ENCODE assay signal across 1 cellular context in the genomic region with DNA sequence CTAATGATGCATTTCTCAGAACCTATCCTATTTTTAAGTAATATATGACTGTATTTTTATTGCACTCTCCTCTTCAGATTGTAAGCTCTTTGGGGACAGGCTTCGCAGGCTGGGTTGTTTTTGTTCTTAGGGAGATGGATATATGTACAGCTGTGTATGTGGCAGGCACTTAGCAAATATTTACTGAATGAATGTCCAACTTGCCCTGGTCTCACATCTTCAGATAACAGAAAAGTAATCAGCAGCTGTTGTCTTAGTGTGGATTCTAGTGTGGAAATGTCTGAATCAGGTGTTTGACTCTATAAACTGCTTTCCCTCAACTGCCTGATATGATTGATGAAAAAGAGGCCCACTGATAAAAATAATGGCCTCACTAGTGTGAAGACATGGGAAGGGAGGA.
TF ChIP-seq lines count a peak whose summit lies in the region.

No MANE protein-coding gene starts in this region.

TF ChIP-seq in HepG2, 621 proteins besides CTCF, POLR2A, EP300 and RAD21 (continued from another document and continues in another):
- TF ChIP-seq, protein P1, sequence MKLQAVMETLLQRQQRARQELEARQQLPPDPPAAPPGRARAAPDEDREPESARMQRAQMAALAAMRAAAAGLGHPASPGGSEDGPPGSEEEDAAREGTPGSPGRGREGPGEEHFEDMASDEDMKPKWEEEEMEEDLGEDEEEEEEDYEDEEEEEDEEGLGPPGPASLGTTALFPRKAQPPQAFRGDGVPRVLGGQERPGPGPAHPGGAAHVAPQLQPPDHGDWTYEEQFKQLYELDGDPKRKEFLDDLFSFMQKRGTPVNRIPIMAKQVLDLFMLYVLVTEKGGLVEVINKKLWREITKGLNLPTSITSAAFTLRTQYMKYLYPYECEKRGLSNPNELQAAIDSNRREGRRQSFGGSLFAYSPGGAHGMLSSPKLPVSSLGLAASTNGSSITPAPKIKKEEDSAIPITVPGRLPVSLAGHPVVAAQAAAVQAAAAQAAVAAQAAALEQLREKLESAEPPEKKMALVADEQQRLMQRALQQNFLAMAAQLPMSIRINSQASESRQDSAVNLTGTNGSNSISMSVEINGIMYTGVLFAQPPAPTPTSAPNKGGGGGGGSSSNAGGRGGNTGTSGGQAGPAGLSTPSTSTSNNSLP (IDR thresholded peaks at IDR 0.05; ENCODE audit: low read depth, low read length), result peak; percentile 56; the same call in 1 of the 2 replicates
- TF ChIP-seq ZNF75D (CRISPR knock-in tag; IDR thresholded peaks at IDR 0.05; ENCODE audit: borderline replicate concordance), result no peak
- peak; percentile 79 for TF ChIP-seq ZNF710 (CRISPR knock-in tag; IDR thresholded peaks at IDR 0.05; ENCODE audit: borderline replicate concordance)
- peak; percentile 87 for TF ChIP-seq PAXIP1 (CRISPR knock-in tag; conservative IDR thresholded peaks at IDR 0.05)
- TF ChIP-seq ZNF12 (CRISPR knock-in tag; IDR thresholded peaks at IDR 0.05), result peak; percentile 48; the same call in 1 of the 2 replicates
- no peak for TF ChIP-seq PCBP1 (IDR thresholded peaks at IDR 0.05; ENCODE audit: borderline replicate concordance, low read depth, low read length)
- peak; percentile 78 for TF ChIP-seq GFI1 (CRISPR knock-in tag; IDR thresholded peaks at IDR 0.05; ENCODE audit: borderline replicate concordance)
- TF ChIP-seq SNRNP70 (IDR thresholded peaks at IDR 0.05; ENCODE audit: low read depth, low read length), result no peak
- 0 out of 2 replicates have a peak, but pooled peaks have one; percentile 17 for TF ChIP-seq ZNF24 (IDR thresholded peaks at IDR 0.05)
- TF ChIP-seq ZNF3 (CRISPR knock-in tag; IDR thresholded peaks at IDR 0.05), result no peak
- TF ChIP-seq ZNF430 (CRISPR knock-in tag; IDR thresholded peaks at IDR 0.05), result 0 out of 2 replicates have a peak, but pooled peaks have one; percentile 20
- no peak for TF ChIP-seq NFE2L2 (IDR thresholded peaks at IDR 0.05; ENCODE audit: low read length)
- TF ChIP-seq ERF (CRISPR knock-in tag; IDR thresholded peaks at IDR 0.05), result peak; percentile 33; the same call in 1 of the 2 replicates
- TF ChIP-seq ATM (IDR thresholded peaks at IDR 0.05; ENCODE audit: borderline replicate concordance), result no peak
- no peak for TF ChIP-seq ZFX (CRISPR knock-in tag; IDR thresholded peaks at IDR 0.05; ENCODE audit: low read depth)
- TF ChIP-seq ZNF607 (CRISPR knock-in tag; IDR thresholded peaks at IDR 0.05; ENCODE audit: borderline replicate concordance), result no peak
- TF ChIP-seq, protein P2, sequence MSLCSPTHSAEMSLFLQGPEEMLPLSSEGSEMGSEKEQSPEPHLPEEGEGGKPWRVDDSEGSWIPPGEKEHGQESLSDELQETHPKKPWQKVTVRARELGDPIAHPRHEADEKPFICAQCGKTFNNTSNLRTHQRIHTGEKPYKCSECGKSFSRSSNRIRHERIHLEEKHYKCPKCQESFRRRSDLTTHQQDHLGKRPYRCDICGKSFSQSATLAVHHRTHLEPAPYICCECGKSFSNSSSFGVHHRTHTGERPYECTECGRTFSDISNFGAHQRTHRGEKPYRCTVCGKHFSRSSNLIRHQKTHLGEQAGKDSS (CRISPR knock-in tag; IDR thresholded peaks at IDR 0.05; ENCODE audit: borderline replicate concordance, low read depth), result no peak
- TF ChIP-seq ZKSCAN8 (CRISPR knock-in tag; IDR thresholded peaks at IDR 0.05; ENCODE audit: borderline replicate concordance), result peak; percentile 70; the same call in 1 of the 2 replicates
- TF ChIP-seq RARA (CRISPR knock-in tag; IDR thresholded peaks at IDR 0.05), result peak; percentile 81
- TF ChIP-seq HOMEZ (CRISPR knock-in tag; IDR thresholded peaks at IDR 0.05; ENCODE audit: low read depth), result peak; percentile 82; the same call in 1 of the 2 replicates
- TF ChIP-seq ZNF614 (CRISPR knock-in tag; IDR thresholded peaks at IDR 0.05; ENCODE audit: borderline replicate concordance), result peak; percentile 93; the same call in 1 of the 2 replicates
- TF ChIP-seq BRD4 (CRISPR knock-in tag; IDR thresholded peaks at IDR 0.05), result no peak
- TF ChIP-seq NFIB (CRISPR knock-in tag; IDR thresholded peaks at IDR 0.05; ENCODE audit: borderline replicate concordance), result no peak
- no peak for TF ChIP-seq MAFG (CRISPR knock-in tag; IDR thresholded peaks at IDR 0.05)
- TF ChIP-seq, protein P3, sequence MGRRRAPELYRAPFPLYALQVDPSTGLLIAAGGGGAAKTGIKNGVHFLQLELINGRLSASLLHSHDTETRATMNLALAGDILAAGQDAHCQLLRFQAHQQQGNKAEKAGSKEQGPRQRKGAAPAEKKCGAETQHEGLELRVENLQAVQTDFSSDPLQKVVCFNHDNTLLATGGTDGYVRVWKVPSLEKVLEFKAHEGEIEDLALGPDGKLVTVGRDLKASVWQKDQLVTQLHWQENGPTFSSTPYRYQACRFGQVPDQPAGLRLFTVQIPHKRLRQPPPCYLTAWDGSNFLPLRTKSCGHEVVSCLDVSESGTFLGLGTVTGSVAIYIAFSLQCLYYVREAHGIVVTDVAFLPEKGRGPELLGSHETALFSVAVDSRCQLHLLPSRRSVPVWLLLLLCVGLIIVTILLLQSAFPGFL (CRISPR knock-in tag; IDR thresholded peaks at IDR 0.05), result no peak
- TF ChIP-seq ZIK1 (CRISPR knock-in tag; IDR thresholded peaks at IDR 0.05; ENCODE audit: borderline replicate concordance, low read depth), result no peak
- TF ChIP-seq AGO2 (optimal IDR thresholded peaks at IDR 0.05; ENCODE audit: low read depth, low read length), result no peak
- TF ChIP-seq HNF4A (CRISPR knock-in tag; IDR thresholded peaks at IDR 0.05), result peak; percentile 50; the same call in 1 of the 2 replicates
- peak; percentile 46; the same call in 1 of the 2 replicates for TF ChIP-seq HMGXB3 (CRISPR knock-in tag; IDR thresholded peaks at IDR 0.05; ENCODE audit: borderline replicate concordance)
- TF ChIP-seq SRF (IDR thresholded peaks at IDR 0.05; ENCODE audit: low read depth, low read length), result no peak
- TF ChIP-seq TFDP2 (CRISPR knock-in tag; IDR thresholded peaks at IDR 0.05), result no peak
- peak; percentile 36; the same call in 1 of the 2 replicates for TF ChIP-seq HBP1 (CRISPR knock-in tag; IDR thresholded peaks at IDR 0.05; ENCODE audit: low read depth)
- TF ChIP-seq ZNF460 (CRISPR knock-in tag; IDR thresholded peaks at IDR 0.05; ENCODE audit: borderline replicate concordance), result peak; percentile 27; the same call in 1 of the 2 replicates
- 0 out of 2 replicates have a peak, but pooled peaks have one; percentile 47 for TF ChIP-seq ZNF580 (CRISPR knock-in tag; IDR thresholded peaks at IDR 0.05; ENCODE audit: borderline replicate concordance, low read depth)
- TF ChIP-seq ZNF749 (CRISPR knock-in tag; IDR thresholded peaks at IDR 0.05; ENCODE audit: borderline replicate concordance), result no peak
- TF ChIP-seq ZNF441 (CRISPR knock-in tag; IDR thresholded peaks at IDR 0.05; ENCODE audit: borderline replicate concordance), result peak; percentile 95
- no peak for TF ChIP-seq GPN1 (CRISPR knock-in tag; IDR thresholded peaks at IDR 0.05; ENCODE audit: borderline replicate concordance)
